ENCODE assay signal across 13 cellular contexts in genomic region chr9:124000784-124001444, GRCh38. TPM values are rescaled to one million over a fixed set of nuclear protein-coding genes. Genes with fewer than 3 reads are reported as not detected.
DNase-seq lines count a peak whose midpoint lies in the region; ATAC-seq, FAIRE-seq and TF ChIP-seq lines count a peak whose summit lies in the region.
"Had no signal": no experiment of that assay in that cellular context is flagged by ENCODE, and none has a peak within 500 bp of the region (broad histone marks: within the 10 kb centered on the region; RNA-seq: fewer than 3 reads in every experiment).

No MANE protein-coding gene starts in this region.

- DNase-seq in CD4-positive, alpha-beta memory T cell: no peak
- DNase-seq in activated naive CD8-positive, alpha-beta T cell treated with anti-CD3 and anti-CD28 coated beads for 36 hours: no peak
- DNase-seq in naive thymus-derived CD4-positive, alpha-beta T cell: no peak
- DNase-seq in NCI-H1694 treated with DMSO at 0.1 percent for 48 hours (lab: John Stamatoyannopoulos, UW) (no peak), uterus (no peak), NCI-H524 treated with DMSO at 0.1 percent for 48 hours (lab: John Stamatoyannopoulos, UW) (no peak), GM12891 (ENCODE audit: insufficient read length, low spot score) (no peak)
- DNase-seq: activated CD8-positive, alpha-beta memory T cell treated with anti-CD3 and anti-CD28 coated beads for 24 hours had no signal

- peak overlapping the region in 1 of 7 donors; percentile 32 for H3K27ac Mint-ChIP-seq in CD4-positive, alpha-beta memory T cell
- no peak overlapping the region for H3K27ac Mint-ChIP-seq in activated naive CD8-positive, alpha-beta T cell treated with anti-CD3 and anti-CD28 coated beads for 36 hours
- H3K27ac Mint-ChIP-seq in naive thymus-derived CD4-positive, alpha-beta T cell: peak overlapping the region in 1 of 9 donors; percentile 60

- no peaks in the 10 kb centered on the region for H3K36me3 Mint-ChIP-seq in CD4-positive, alpha-beta memory T cell
- no peaks in the 10 kb centered on the region for H3K36me3 Mint-ChIP-seq in activated naive CD8-positive, alpha-beta T cell treated with anti-CD3 and anti-CD28 coated beads for 36 hours
- H3K36me3 Mint-ChIP-seq in naive thymus-derived CD4-positive, alpha-beta T cell: peaks cover 0 to 10% (median 0%) of the 10 kb centered on the region in 5 donors

- H3K4me3 Mint-ChIP-seq in CD4-positive, alpha-beta memory T cell: peak overlapping the region in 7 of 8 donors; percentile 27 to 82 (median 58)
- H3K4me3 Mint-ChIP-seq in activated naive CD8-positive, alpha-beta T cell treated with anti-CD3 and anti-CD28 coated beads for 36 hours: peak overlapping the region; percentile 58
- H3K4me3 Mint-ChIP-seq in naive thymus-derived CD4-positive, alpha-beta T cell: peak overlapping the region; percentile 61 to 88 (median 75)

- TF ChIP-seq POLR2A in uterus (IDR thresholded peaks at IDR 0.05) (no peak), GM12891 (IDR thresholded peaks at IDR 0.05; ENCODE audit: low read depth, low read length) (no peak)

- no peak for TF ChIP-seq CTCF in uterus (IDR thresholded peaks at IDR 0.05)

- H3K9me3 Mint-ChIP-seq in CD4-positive, alpha-beta memory T cell: peaks cover 0 to 3% (median 0%) of the 10 kb centered on the region in 8 donors
- H3K9me3 Mint-ChIP-seq in activated naive CD8-positive, alpha-beta T cell treated with anti-CD3 and anti-CD28 coated beads for 36 hours: no peaks in the 10 kb centered on the region
- H3K9me3 Mint-ChIP-seq in naive thymus-derived CD4-positive, alpha-beta T cell: peaks cover 0 to 4% (median 0%) of the 10 kb centered on the region in 11 donors

- intact Hi-C loops in CD4-positive, alpha-beta memory T cell (cut with micrococcal nuclease): no loop called here
- intact Hi-C loops in naive thymus-derived CD4-positive, alpha-beta T cell (cut with micrococcal nuclease): no loop called here
- intact Hi-C loops in uterus (cut with DNase I; ENCODE audit: low total_unique reads): no loop called here

- POLR2A ChIA-PET in CD4-positive, alpha-beta memory T cell (lab: Charles Lee; ENCODE audit: partially characterized antibody): no interaction called here
- POLR2A ChIA-PET in naive thymus-derived CD4-positive, alpha-beta T cell (lab: Charles Lee): no interaction called here

- peaks cover 32% of the 10 kb centered on the region for H3K4me1 ChIP-seq in CD4-positive, alpha-beta memory T cell (ENCODE audit: insufficient read depth, low read length)
- peaks cover 0 to 27% of the 10 kb centered on the region in 2 donors for H3K4me1 ChIP-seq in naive thymus-derived CD4-positive, alpha-beta T cell (ENCODE audit: control insufficient read depth in 2 of 2, insufficient read depth in 2 of 2, low read length in 2 of 2)
- peaks cover 0 to 4% of the 10 kb centered on the region in 2 donors for H3K4me1 ChIP-seq in uterus

- no peak for ATAC-seq in naive thymus-derived CD4-positive, alpha-beta T cell

- peaks cover 47% of the 10 kb centered on the region for H3K27me3 ChIP-seq in CD4-positive, alpha-beta memory T cell (ENCODE audit: insufficient read depth, low read length)
- peaks cover 13 to 32% of the 10 kb centered on the region in 2 donors for H3K27me3 ChIP-seq in naive thymus-derived CD4-positive, alpha-beta T cell (ENCODE audit: control insufficient read depth in 2 of 2, insufficient read depth in 2 of 2, low read length in 2 of 2)
- H3K27me3 ChIP-seq in uterus: peaks cover 17 to 87% of the 10 kb centered on the region in 2 donors

- peaks cover 21 to 35% (median 26%) of the 10 kb centered on the region in 4 donors for H3K4me1 Mint-ChIP-seq in CD4-positive, alpha-beta memory T cell
- peaks cover 40% of the 10 kb centered on the region for H3K4me1 Mint-ChIP-seq in activated naive CD8-positive, alpha-beta T cell treated with anti-CD3 and anti-CD28 coated beads for 36 hours
- peaks cover 24 to 37% (median 33%) of the 10 kb centered on the region in 7 donors for H3K4me1 Mint-ChIP-seq in naive thymus-derived CD4-positive, alpha-beta T cell

- no peaks in the 10 kb centered on the region for H3K36me3 ChIP-seq in CD4-positive, alpha-beta memory T cell (ENCODE audit: insufficient read depth, low read length)
- H3K36me3 ChIP-seq in naive thymus-derived CD4-positive, alpha-beta T cell (ENCODE audit: control insufficient read depth in 2 of 3, insufficient read depth in 3 of 3, low read length in 3 of 3): no peaks in the 10 kb centered on the region
- no peaks in the 10 kb centered on the region for H3K36me3 ChIP-seq in uterus
- H3K36me3 ChIP-seq: upper lobe of left lung had no signal

- no peaks in the 10 kb centered on the region for H3K9me3 ChIP-seq in CD4-positive, alpha-beta memory T cell (ENCODE audit: control insufficient read depth in 1 of 2, low read length in 2 of 2)
- no peaks in the 10 kb centered on the region for H3K9me3 ChIP-seq in naive thymus-derived CD4-positive, alpha-beta T cell (ENCODE audit: control insufficient read depth in 2 of 3, low read length in 3 of 3)
- H3K9me3 ChIP-seq in uterus: no peaks in the 10 kb centered on the region
- H3K9me3 ChIP-seq: upper lobe of left lung had no signal

- no peak for FAIRE-seq in GM12891 (lab: Jason Lieb, UNC)
- FAIRE-seq: frontal cortex, HTR-8/SVneo, keratinocyte had no signal

- CTCF ChIA-PET in CD4-positive, alpha-beta memory T cell (lab: Charles Lee; ENCODE audit: partially characterized antibody): no interaction called here
- CTCF ChIA-PET in naive thymus-derived CD4-positive, alpha-beta T cell (lab: Charles Lee): no interaction called here

- H3K27ac ChIP-seq in CD4-positive, alpha-beta memory T cell (ENCODE audit: low read depth, low read length): no peak overlapping the region
- no peak overlapping the region for H3K27ac ChIP-seq in naive thymus-derived CD4-positive, alpha-beta T cell (ENCODE audit: low read depth, low read length)
- H3K27ac ChIP-seq in uterus: no peak overlapping the region
- H3K27ac ChIP-seq: upper lobe of left lung had no signal

- H3K27me3 Mint-ChIP-seq in CD4-positive, alpha-beta memory T cell: peaks cover 79% of the 10 kb centered on the region in 2 donors
- peaks cover 79% of the 10 kb centered on the region for H3K27me3 Mint-ChIP-seq in activated naive CD8-positive, alpha-beta T cell treated with anti-CD3 and anti-CD28 coated beads for 36 hours
- peaks cover 87 to 92% (median 90%) of the 10 kb centered on the region in 5 donors for H3K27me3 Mint-ChIP-seq in naive thymus-derived CD4-positive, alpha-beta T cell

- H3K4me3 ChIP-seq in CD4-positive, alpha-beta memory T cell (ENCODE audit: low read length in 2 of 2): no peak overlapping the region
- H3K4me3 ChIP-seq in GM08714 (ENCODE audit: low read length) (peak overlapping the region; percentile 54; the same call in 1 of the 2 replicates), uterus (no peak overlapping the region)
- H3K4me3 ChIP-seq in naive thymus-derived CD4-positive, alpha-beta T cell (ENCODE audit: low read length): no peak overlapping the region
- H3K4me3 ChIP-seq: upper lobe of left lung had no signal

TF ChIP-seq in GM12891, 5 proteins besides CTCF, POLR2A, EP300 and RAD21:
- no peak for TF ChIP-seq POLR2AphosphoS5 (IDR thresholded peaks at IDR 0.05; ENCODE audit: low read depth, low read length)
- TF ChIP-seq SPI1 (IDR thresholded peaks at IDR 0.05; ENCODE audit: low read depth, low read length): no peak
- TF ChIP-seq TAF1 (IDR thresholded peaks at IDR 0.05; ENCODE audit: low read depth, low read length): no peak
- TF ChIP-seq PAX5 (IDR thresholded peaks at IDR 0.05; ENCODE audit: insufficient read depth, low read length, severe bottlenecking): no peak
- no peak for TF ChIP-seq POU2F2 (IDR thresholded peaks at IDR 0.05; ENCODE audit: low read depth, low read length)

RNA-seq across cellular contexts. Expression of gene LHX2, which starts 10.7 kb away (rescaled TPM):
- total RNA-seq in CD4-positive, alpha-beta memory T cell: not detected
- polyA plus RNA-seq in CD4-positive, alpha-beta memory T cell: not detected
- total RNA-seq in activated naive CD8-positive, alpha-beta T cell treated with anti-CD3 and anti-CD28 coated beads for 36 hours: not detected
- not detected for total RNA-seq in naive thymus-derived CD4-positive, alpha-beta T cell
- not detected for polyA plus RNA-seq in naive thymus-derived CD4-positive, alpha-beta T cell
- under 1 TPM in 1 of 4 donors, not detected in 3; 0.14 TPM for total RNA-seq in uterus
- 4.1 TPM for polyA plus RNA-seq in GM12891 (2012; ENCODE audit: low read depth, missing spikeins)
- total RNA-seq: upper lobe of left lung had no signal
